10 cellular contexts compared by ENCODE assay signal in the genomic region with DNA sequence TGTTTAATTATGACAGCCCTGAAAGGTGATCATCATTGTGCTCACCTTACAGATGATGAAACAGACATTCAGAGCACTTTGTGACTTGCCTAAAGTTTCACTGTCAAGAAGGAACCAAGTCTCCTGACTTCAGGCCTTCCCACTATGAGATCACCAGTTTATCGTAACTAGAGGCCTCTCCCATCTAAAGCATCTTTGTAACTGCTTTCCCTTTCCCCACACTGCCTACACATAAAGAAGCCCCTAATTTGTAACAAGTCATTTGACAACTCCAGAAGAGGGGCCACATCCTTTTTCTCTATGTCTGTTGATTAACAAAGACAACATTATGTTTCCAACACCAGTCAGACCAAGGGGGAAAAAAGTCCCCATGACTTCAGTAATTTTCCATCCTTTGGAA.
DNase-seq lines count a peak whose midpoint lies in the region; ATAC-seq lines count a peak whose summit lies in the region.
"Had no signal": no experiment of that assay in that cellular context is flagged by ENCODE, and none has a peak within 500 bp of the region (broad histone marks: within the 10 kb centered on the region; RNA-seq: fewer than 3 reads in every experiment).

No MANE protein-coding gene starts in this region.

- peak; percentile 36 for ATAC-seq in HG03558 (IDR thresholded peaks at IDR 0.05; ENCODE audit: extremely low read depth, unreplicated experiment)
- ATAC-seq in stimulated activated naive CD8-positive, alpha-beta T cell treated with anti-CD3 and anti-CD28 coated beads, Interleukin-15, Interleukin-2, amounts not matched to agents 100 U/mL and 50 U/mL, for 24 hours, result peak; percentile 78

- peak; percentile 18 for DNase-seq in activated CD8-positive, alpha-beta memory T cell treated with anti-CD3 and anti-CD28 coated beads, Interleukin-2, amount 50 U/mL, for 48 hours
- DNase-seq in activated CD8-positive, alpha-beta memory T cell treated with anti-CD3 and anti-CD28 coated beads for 24 hours, result no peak
- peak; percentile 26 for DNase-seq in central memory CD4-positive, alpha-beta T cell
- no peak for DNase-seq in stimulated activated naive CD8-positive, alpha-beta T cell treated with anti-CD3 and anti-CD28 coated beads, Interleukin-15, Interleukin-2, amounts not matched to agents 100 U/mL and 50 U/mL, for 24 hours
- DNase-seq in COLO668 (lab: John Stamatoyannopoulos, UW; ENCODE audit: unreplicated experiment), result no peak
- DNase-seq in nucleus accumbens (lab: John Stamatoyannopoulos, UW), result no peak
- DNase-seq in NCI-H1048 (lab: John Stamatoyannopoulos, UW), result no peak
- DNase-seq: effector CD8-positive, alpha-beta T cell; ovary had no signal

Comparison
In these comparisons a context has a peak if more than half of its experiments do, and no peak if none do; other contexts are left out.
1. DNase-seq: peak in activated CD8-positive, alpha-beta memory T cell treated with anti-CD3 and anti-CD28 coated beads, Interleukin-2, amount 50 U/mL, for 48 hours (single experiment) and central memory CD4-positive, alpha-beta T cell (single experiment); none in activated CD8-positive, alpha-beta memory T cell treated with anti-CD3 and anti-CD28 coated beads for 24 hours (single experiment), stimulated activated naive CD8-positive, alpha-beta T cell treated with anti-CD3 and anti-CD28 coated beads, Interleukin-15, Interleukin-2, amounts not matched to agents 100 U/mL and 50 U/mL, for 24 hours (single experiment), COLO668 (single experiment), nucleus accumbens (0 of 56) and NCI-H1048 (single experiment).